9 cellular contexts compared by ENCODE assay signal in genomic region chr9:135959814-135960213, GRCh38. TPM values are rescaled to one million over a fixed set of nuclear protein-coding genes. Genes with fewer than 3 reads are reported as not detected.
A peak's percentile ranks its signal among the peaks of the same experiment; 100 is the strongest.
DNase-seq lines count a peak whose midpoint lies in the region; TF ChIP-seq lines count a peak whose summit lies in the region.
"Had no signal": no experiment of that assay in that cellular context is flagged by ENCODE, and none has a peak within 500 bp of the region (broad histone marks: within the 10 kb centered on the region; RNA-seq: fewer than 3 reads in every experiment).

No MANE protein-coding gene starts in this region.

- TF ChIP-seq EP300 in stomach (IDR thresholded peaks at IDR 0.05): no peak

- H3K36me3 ChIP-seq in iPS-18a (ENCODE audit: control insufficient read depth, low read depth, low read length) (peaks cover 2% of the 10 kb centered on the region), stomach (peaks cover 0 to 8% (median 4%) of the 10 kb centered on the region in 4 donors)

- no peaks in the 10 kb centered on the region for H3K36me3 Mint-ChIP-seq in activated T-helper 1 cell treated with anti-CD3 and anti-CD28 coated beads, Interleukin-12 subunit alpha, Interleukin-12 subunit beta, Interleukin-2, Interleukin-4 antibody, amounts not matched to agents 30 ng/mL and 10 ng/mL and 1 ng/mL, durations not matched to agents 14 hours and 24 hours and 36 hours (ENCODE audit: low read depth)

- H3K9me3 Mint-ChIP-seq in activated T-helper 1 cell treated with anti-CD3 and anti-CD28 coated beads, Interleukin-12 subunit alpha, Interleukin-12 subunit beta, Interleukin-2, Interleukin-4 antibody, amounts not matched to agents 30 ng/mL and 10 ng/mL and 1 ng/mL, durations not matched to agents 14 hours and 24 hours and 36 hours: no peaks in the 10 kb centered on the region

- H3K27me3 Mint-ChIP-seq in activated T-helper 1 cell treated with anti-CD3 and anti-CD28 coated beads, Interleukin-12 subunit alpha, Interleukin-12 subunit beta, Interleukin-2, Interleukin-4 antibody, amounts not matched to agents 30 ng/mL and 10 ng/mL and 1 ng/mL, durations not matched to agents 14 hours and 24 hours and 36 hours (ENCODE audit: insufficient read depth): peaks cover 8% of the 10 kb centered on the region

- H3K9ac ChIP-seq in iPS-18a (ENCODE audit: low read length): peak overlapping the region; percentile 62

- intact Hi-C loops in activated T-helper 1 cell treated with anti-CD3 and anti-CD28 coated beads, Interleukin-12 subunit alpha, Interleukin-12 subunit beta, Interleukin-2, Interleukin-4 antibody, amounts not matched to agents 30 ng/mL and 10 ng/mL and 1 ng/mL, durations not matched to agents 14 hours and 24 hours and 36 hours (cut with micrococcal nuclease): loop anchor here (5.0 to 10.0 kb wide), 5 partner anchors 98 to 1893 kb away; partner anchors contain the start of genes BRD3, QSOX2 and SEC16A
- intact Hi-C loops in stomach (cut with DNase I; ENCODE audit: low total_unique reads): no loop called here

- no peaks in the 10 kb centered on the region for H3K9me3 ChIP-seq in iPS-18a (ENCODE audit: control insufficient read depth, low read depth, low read length)
- H3K9me3 ChIP-seq in stomach: no peaks in the 10 kb centered on the region

- peak overlapping the region; percentile 82 for H3K27ac Mint-ChIP-seq in activated T-helper 1 cell treated with anti-CD3 and anti-CD28 coated beads, Interleukin-12 subunit alpha, Interleukin-12 subunit beta, Interleukin-2, Interleukin-4 antibody, amounts not matched to agents 30 ng/mL and 10 ng/mL and 1 ng/mL, durations not matched to agents 14 hours and 24 hours and 36 hours

- H3K4me3 ChIP-seq in iPS-18a (ENCODE audit: low read length) (peak overlapping the region; percentile 83), stomach (peak overlapping the region; percentile 87 to 97 (median 92))

- H3K27ac ChIP-seq in iPS-18a (ENCODE audit: low read length): no peak overlapping the region
- peak overlapping the region in 4 of 5 donors; percentile 86 to 92 (median 90) for H3K27ac ChIP-seq in stomach

- no peak for TF ChIP-seq CTCF in stomach (IDR thresholded peaks at IDR 0.05)

- peaks cover 25% of the 10 kb centered on the region for H3K4me1 Mint-ChIP-seq in activated T-helper 1 cell treated with anti-CD3 and anti-CD28 coated beads, Interleukin-12 subunit alpha, Interleukin-12 subunit beta, Interleukin-2, Interleukin-4 antibody, amounts not matched to agents 30 ng/mL and 10 ng/mL and 1 ng/mL, durations not matched to agents 14 hours and 24 hours and 36 hours (ENCODE audit: low read depth)

- TF ChIP-seq POLR2A in stomach (IDR thresholded peaks at IDR 0.05): no peak

- peak overlapping the region; percentile 87 for H3K4me3 Mint-ChIP-seq in activated T-helper 1 cell treated with anti-CD3 and anti-CD28 coated beads, Interleukin-12 subunit alpha, Interleukin-12 subunit beta, Interleukin-2, Interleukin-4 antibody, amounts not matched to agents 30 ng/mL and 10 ng/mL and 1 ng/mL, durations not matched to agents 14 hours and 24 hours and 36 hours

- DNase-seq in DMS79 treated with DMSO at 0.1 percent for 48 hours (lab: John Stamatoyannopoulos, UW): peak; percentile 14
- no peak for DNase-seq in DMS79 (lab: John Stamatoyannopoulos, UW)
- DNase-seq in activated T-helper 1 cell treated with anti-CD3 and anti-CD28 coated beads, Interleukin-12 subunit alpha, Interleukin-12 subunit beta, Interleukin-2, Interleukin-4 antibody, amounts not matched to agents 30 ng/mL and 10 ng/mL and 1 ng/mL, durations not matched to agents 14 hours and 24 hours and 36 hours (ENCODE audit: low spot score): no peak
- DNase-seq in stomach: no peak
- DNase-seq in NCI-H1417 treated with DMSO at 0.1 percent for 48 hours (lab: John Stamatoyannopoulos, UW): no peak
- DNase-seq in Kasumi-1 (lab: John Stamatoyannopoulos, UW): no peak
- no peak for DNase-seq in GOT3 (lab: John Stamatoyannopoulos, UW)
- DNase-seq: 8988T had no signal

- H3K27me3 ChIP-seq in iPS-18a (ENCODE audit: control insufficient read depth, insufficient read depth, low read length): no peaks in the 10 kb centered on the region
- H3K27me3 ChIP-seq in stomach: no peaks in the 10 kb centered on the region

- 34 to 49% (median 45%) methylated on average over 7 to 9 of the region's 9 CpGs for WGBS in stomach, 5 donors

- H3K4me1 ChIP-seq in iPS-18a (ENCODE audit: control insufficient read depth, low read depth, low read length): peaks cover 13% of the 10 kb centered on the region
- H3K4me1 ChIP-seq in stomach: peaks cover 11 to 34% (median 26%) of the 10 kb centered on the region in 4 donors

RNA-seq across cellular contexts. Expression of gene UBAC1, which starts 1.4 kb away (rescaled TPM):
- total RNA-seq in activated T-helper 1 cell treated with anti-CD3 and anti-CD28 coated beads, Interleukin-12 subunit alpha, Interleukin-12 subunit beta, Interleukin-2, Interleukin-4 antibody, amounts not matched to agents 30 ng/mL and 10 ng/mL and 1 ng/mL, durations not matched to agents 14 hours and 24 hours and 36 hours: 41.9 and 42.0 TPM in 2 replicates
- total RNA-seq in stomach: 10 to 100 TPM; 22.6 to 70.1 (median 50.4) TPM
- polyA plus RNA-seq in stomach: 10 to 100 TPM; 34.7 to 55.4 (median 34.8) TPM

RNA-seq across cellular contexts. Expression of gene CAMSAP1, which starts 52.5 kb away (rescaled TPM):
- 43.3 and 43.8 TPM in 2 replicates for total RNA-seq in activated T-helper 1 cell treated with anti-CD3 and anti-CD28 coated beads, Interleukin-12 subunit alpha, Interleukin-12 subunit beta, Interleukin-2, Interleukin-4 antibody, amounts not matched to agents 30 ng/mL and 10 ng/mL and 1 ng/mL, durations not matched to agents 14 hours and 24 hours and 36 hours
- 100 to 1,000 TPM in 1 of 5 donors, 10 to 100 TPM in 4; 10.5 to 238 (median 15.4) TPM for total RNA-seq in stomach
- polyA plus RNA-seq in stomach: 1 to 10 TPM; 2.4 to 7.2 (median 3.7) TPM
